23 cellular contexts compared by ENCODE assay signal in genomic region chrX:115622534-115622933, GRCh38.
A peak's percentile ranks its signal among the peaks of the same experiment; 100 is the strongest.
DNase-seq lines count a peak whose midpoint lies in the region; ATAC-seq, FAIRE-seq and TF ChIP-seq lines count a peak whose summit lies in the region.
"Had no signal": no experiment of that assay in that cellular context is flagged by ENCODE, and none has a peak within 500 bp of the region (broad histone marks: within the 10 kb centered on the region; RNA-seq: fewer than 3 reads in every experiment).

No MANE protein-coding gene starts in this region.

- no peak for TF ChIP-seq POLR2A in esophagus muscularis mucosa (IDR thresholded peaks at IDR 0.05; ENCODE audit: low read depth)

- intact Hi-C loops in esophagus muscularis mucosa (cut with DNase I) (loop anchor here (5.0 kb wide), 1 partner anchor 60 kb away; the partner anchor contains the start of gene PLS3), left ventricle myocardium superior (cut with micrococcal nuclease) (no loop called here), tibial artery (cut with DNase I; ENCODE audit: low total_unique reads) (no loop called here)

- H3K27me3 ChIP-seq in esophagus muscularis mucosa = no peaks in the 10 kb centered on the region
- H3K27me3 ChIP-seq in tibial artery = no peaks in the 10 kb centered on the region

- H3K36me3 ChIP-seq in esophagus muscularis mucosa (no peaks in the 10 kb centered on the region), tibial artery (peaks cover 0 to 3% (median 0%) of the 10 kb centered on the region in 3 donors)

- peaks cover 2% of the 10 kb centered on the region; the same call in 1 of the 2 replicates for H3K27me3 Mint-ChIP-seq in HFFc6 (ENCODE audit: insufficient read depth)

- H3K4me1 ChIP-seq in esophagus muscularis mucosa (peaks cover 4 to 60% (median 44%) of the 10 kb centered on the region in 4 donors), tibial artery (peaks cover 0 to 97% (median under 1%) of the 10 kb centered on the region in 4 donors)

- peak overlapping the region; percentile 15 for H3K27ac Mint-ChIP-seq in HFFc6
- H3K27ac Mint-ChIP-seq: CD8-positive, alpha-beta memory T cell had no signal

- H3K36me3 Mint-ChIP-seq in HFFc6 (ENCODE audit: low read depth) = peaks cover 10% of the 10 kb centered on the region; the same call in 1 of the 2 replicates
- H3K36me3 Mint-ChIP-seq: CD8-positive, alpha-beta memory T cell had no signal

- DNase-seq in HFFc6 (no peak), esophagus muscularis mucosa (ENCODE audit: extremely low spot score) (no peak), left ventricle myocardium superior (no peak), tibial artery (no peak), RCC 7860 (ENCODE audit: low spot score) (no peak), NCI-H1436 (lab: John Stamatoyannopoulos, UW) (no peak), A172 (ENCODE audit: low spot score) (no peak)
- DNase-seq: ACHN; C1 segment of cervical spinal cord; CD8-positive, alpha-beta memory T cell; DMS53; KG1; MV-4-11; NCI-H187; NCI-H2107; NCI-H510A; NCI-H774; OCI-M1; SIG-M5 had no signal

- no peak overlapping the region for H3K4me3 Mint-ChIP-seq in HFFc6
- H3K4me3 Mint-ChIP-seq: CD8-positive, alpha-beta memory T cell had no signal

- TF ChIP-seq CTCF in HFFc6 (IDR thresholded peaks at IDR 0.05) (no peak), esophagus muscularis mucosa (IDR thresholded peaks at IDR 0.05) (no peak), tibial artery (IDR thresholded peaks at IDR 0.05) (no peak)

- H3K27ac ChIP-seq in esophagus muscularis mucosa (replicated peaks in 1 of 4) (peak overlapping the region; percentile 38 to 76 (median 68)), tibial artery (peak overlapping the region; percentile 70 to 79)

- no peak for FAIRE-seq in RCC 7860 (lab: Jason Lieb, UNC)
- FAIRE-seq: GM12892, GM18507, H1, HepG2 had no signal

- TF ChIP-seq EP300 in esophagus muscularis mucosa (IDR thresholded peaks at IDR 0.05) = no peak

- no peaks in the 10 kb centered on the region for H3K9me3 Mint-ChIP-seq in HFFc6
- H3K9me3 Mint-ChIP-seq: CD8-positive, alpha-beta memory T cell had no signal

- ATAC-seq in left ventricle myocardium superior = peak; percentile 70
- ATAC-seq: HepG2 had no signal

- H3K9me3 ChIP-seq in esophagus muscularis mucosa (no peaks in the 10 kb centered on the region), tibial artery (no peaks in the 10 kb centered on the region)

- 35% methylated on average over 4 of the region's 4 CpGs for WGBS in esophagus muscularis mucosa

- H3K4me1 Mint-ChIP-seq in HFFc6 (ENCODE audit: low read depth) = peaks cover 53% of the 10 kb centered on the region
- H3K4me1 Mint-ChIP-seq: CD8-positive, alpha-beta memory T cell had no signal

- H3K4me3 ChIP-seq in esophagus muscularis mucosa (no peak overlapping the region), tibial artery (no peak overlapping the region)
